In genomic region chr12:105229446-105229845, GRCh38 we compare ENCODE assay signal across 17 cellular contexts. TPM values are rescaled to one million over a fixed set of nuclear protein-coding genes. Genes with fewer than 3 reads are reported as not detected.
DNase-seq lines count a peak whose midpoint lies in the region; ATAC-seq, FAIRE-seq and TF ChIP-seq lines count a peak whose summit lies in the region.
"Had no signal": no experiment of that assay in that cellular context is flagged by ENCODE, and none has a peak within 500 bp of the region (broad histone marks: within the 10 kb centered on the region; RNA-seq: fewer than 3 reads in every experiment).

No MANE protein-coding gene starts in this region.

- CTCF ChIA-PET in HEK293 (lab: Yijun Ruan, JAX), result no interaction called here

- no peak overlapping the region for H3K27ac ChIP-seq in HEK293 (ENCODE audit: extremely low read depth, low read depth, low read length)
- peak overlapping the region; percentile 47 for H3K27ac ChIP-seq in SJSA1
- H3K27ac ChIP-seq in esophagus squamous epithelium, result peak overlapping the region in 3 of 4 donors; percentile 39 to 63 (median 43)
- H3K27ac ChIP-seq in skin epidermis, result peak overlapping the region in 20 of 21 experiments; percentile 27 to 80 (median 58)
- H3K27ac ChIP-seq: BLaER1 had no signal

- no peak for FAIRE-seq in D721Med (lab: Jason Lieb, UNC)

- H3K27ac Mint-ChIP-seq in nephron progenitor cell, result no peak overlapping the region

- H3K4me1 ChIP-seq in HEK293 (ENCODE audit: control insufficient read depth, insufficient read depth, low read length) (0 out of 2 replicates have a peak, but pooled peaks cover under 1% of the 10 kb centered on the region), SJSA1 (replicated peaks) (peaks cover 87% of the 10 kb centered on the region), esophagus squamous epithelium (peaks cover 13 to 97% (median 39%) of the 10 kb centered on the region in 3 donors)

- H3K4me3 ChIP-seq in HEK293 (ENCODE audit: low read depth, low read length), result no peak overlapping the region
- H3K4me3 ChIP-seq in SJSA1, result no peak overlapping the region
- no peak overlapping the region for H3K4me3 ChIP-seq in esophagus squamous epithelium
- H3K4me3 ChIP-seq in skin epidermis, result no peak overlapping the region
- H3K4me3 ChIP-seq: BLaER1, HAP-1, lung had no signal

- 78 to 90% methylated on average over 3 of the region's 3 CpGs for WGBS in esophagus squamous epithelium, 2 donors

- no peak overlapping the region for H3K4me3 Mint-ChIP-seq in nephron progenitor cell
- H3K4me3 Mint-ChIP-seq: activated T-cell treated with anti-CD3 and anti-CD28 coated beads, Interleukin-2, amount 50 U/mL, for 4 hours had no signal

- no peak for TF ChIP-seq CTCF in HEK293 (tag by site-specific recombination; IDR thresholded peaks at IDR 0.05)
- TF ChIP-seq CTCF in esophagus squamous epithelium (IDR thresholded peaks at IDR 0.05), result no peak
- no peak for TF ChIP-seq CTCF in nephron progenitor cell (IDR thresholded peaks at IDR 0.05)
- no peak for TF ChIP-seq CTCF in D721Med (IDR thresholded peaks at IDR 0.05; ENCODE audit: insufficient read depth, missing control alignments)

- no peaks in the 10 kb centered on the region for H3K27me3 Mint-ChIP-seq in nephron progenitor cell (ENCODE audit: low read depth, poor library complexity)

- H3K36me3 ChIP-seq in HEK293 (ENCODE audit: control insufficient read depth in 2 of 2, insufficient read depth in 1 of 2, low read length in 2 of 2), result peaks cover 16 to 42% of the 10 kb centered on the region in 2 experiments
- H3K36me3 ChIP-seq in SJSA1, result peaks cover 96% of the 10 kb centered on the region
- H3K36me3 ChIP-seq in esophagus squamous epithelium, result peaks cover 0 to 62% (median 0%) of the 10 kb centered on the region in 3 donors

- intact Hi-C loops in esophagus squamous epithelium (cut with DNase I), result no loop called here

- POLR2A ChIA-PET in HEK293 (lab: Yijun Ruan, JAX), result no interaction called here

- DNase-seq in SJSA1 (ENCODE audit: low read depth in 1 of 2, low spot score in 2 of 2), result peak; percentile 81 to 88
- DNase-seq in esophagus squamous epithelium (lab: John Stamatoyannopoulos, UW), result no peak
- no peak for DNase-seq in nephron progenitor cell
- no peak for DNase-seq in D721Med (ENCODE audit: insufficient read length, low spot score)
- DNase-seq: activated CD4-positive, CD25-positive, alpha-beta regulatory T cell treated with anti-CD3 and anti-CD28 coated beads, Interleukin-2, amount 50 U/mL, for 72 hours; activated T-cell treated with anti-CD3 and anti-CD28 coated beads, Interleukin-2, amount 50 U/mL, for 4 hours; anterior cingulate cortex; DND-41; NCI-H1105 treated with DMSO at 0.1 percent for 48 hours; T-helper 1 cell had no signal

- H3K4me1 Mint-ChIP-seq in nephron progenitor cell, result peaks cover 28% of the 10 kb centered on the region

- H3K9me3 ChIP-seq in HEK293 (ENCODE audit: control insufficient read depth, insufficient read depth, low read depth, low read length) (no peaks in the 10 kb centered on the region), SJSA1 (replicated peaks) (no peaks in the 10 kb centered on the region), esophagus squamous epithelium (no peaks in the 10 kb centered on the region)
- H3K9me3 ChIP-seq: BLaER1, HAP-1 had no signal

- no peaks in the 10 kb centered on the region for H3K9me3 Mint-ChIP-seq in nephron progenitor cell
- H3K9me3 Mint-ChIP-seq: activated T-cell treated with anti-CD3 and anti-CD28 coated beads, Interleukin-2, amount 50 U/mL, for 4 hours had no signal

- H3K27me3 ChIP-seq in SJSA1 (replicated peaks), result no peaks in the 10 kb centered on the region
- H3K27me3 ChIP-seq in esophagus squamous epithelium, result no peaks in the 10 kb centered on the region
- H3K27me3 ChIP-seq: BLaER1 had no signal

- no peak for TF ChIP-seq POLR2A in esophagus squamous epithelium (IDR thresholded peaks at IDR 0.05)

- H3K36me3 Mint-ChIP-seq in nephron progenitor cell (ENCODE audit: low read depth), result peaks cover 58% of the 10 kb centered on the region

- no peak for ATAC-seq in HG03159 (IDR thresholded peaks at IDR 0.05; ENCODE audit: unreplicated experiment)
- ATAC-seq in GM18907 (IDR thresholded peaks at IDR 0.05; ENCODE audit: unreplicated experiment), result no peak

TF ChIP-seq in HEK293, 187 proteins besides CTCF, POLR2A, EP300 and RAD21:
- TF ChIP-seq IKZF3 (tag by site-specific recombination; IDR thresholded peaks at IDR 0.05) (no peak), ZNF610 (tag by site-specific recombination; IDR thresholded peaks at IDR 0.05; ENCODE audit: borderline replicate concordance) (no peak), KLF1 (tag by site-specific recombination; IDR thresholded peaks at IDR 0.05) (0 out of 2 replicates have a peak, but pooled peaks have one; percentile 37), ZNF24 (tag by site-specific recombination; IDR thresholded peaks at IDR 0.05) (no peak), ZNF214 (tag by site-specific recombination; IDR thresholded peaks at IDR 0.05; ENCODE audit: borderline replicate concordance) (no peak), ZNF521 (tag by site-specific recombination; IDR thresholded peaks at IDR 0.05) (no peak), ZIC2 (tag by site-specific recombination; IDR thresholded peaks at IDR 0.05) (no peak)

RNA-seq across cellular contexts. Expression of gene APPL2, which starts 6.5 kb away (rescaled TPM):
- total RNA-seq in SJSA1 (2014; rRNA removed; shearing (Covaris generic)), result 519 and 584 TPM in 2 replicates
- total RNA-seq in esophagus squamous epithelium, result 10 to 100 TPM; 30.9 to 52.3 (median 35.2) TPM

Comparison
In these comparisons a context has a peak if more than half of its experiments do, and no peak if none do; other contexts are left out.
1. DNase-seq: peak in SJSA1 (2 of 2); none in esophagus squamous epithelium (single experiment), nephron progenitor cell (single experiment) and D721Med (single experiment).